Comparison of ENCODE assay signal across 22 cellular contexts in genomic region chr11:113651018-113651417, GRCh38. TPM values are rescaled to one million over a fixed set of nuclear protein-coding genes. Genes with fewer than 3 reads are reported as not detected.
"Had no signal": no experiment of that assay in that cellular context is flagged by ENCODE, and none has a peak within 500 bp of the region (broad histone marks: within the 10 kb centered on the region; RNA-seq: fewer than 3 reads in every experiment).

No MANE protein-coding gene starts in this region.

- H3K4me1 ChIP-seq: esophagus muscularis mucosa, gastrocnemius medialis, heart right ventricle, right atrium auricular region, sigmoid colon, testis, transverse colon, uterus had no signal

- H3K36me3 ChIP-seq: esophagus muscularis mucosa, gastrocnemius medialis, heart right ventricle, neutrophil, right atrium auricular region, sigmoid colon, transverse colon, uterus had no signal

- H3K4me3 ChIP-seq: esophagus muscularis mucosa, gastrocnemius medialis, heart right ventricle, right atrium auricular region, sigmoid colon, skin epidermis, testis, transverse colon, uterus had no signal

- H3K9me3 ChIP-seq: gastrocnemius medialis, neutrophil, right atrium auricular region, testis, transverse colon, uterus had no signal

- DNase-seq: effector memory CD4-positive, alpha-beta T cell; gastrocnemius medialis; heart right ventricle; hypothalamus; kidney glomerular epithelial cell; mammary epithelial cell; naive thymus-derived CD4-positive, alpha-beta T cell; sigmoid colon; stimulated activated CD4-positive, alpha-beta T cell treated with anti-CD3 and anti-CD28 coated beads, Interleukin-2, amount 100 ng/mL, for 24 hours; stimulated activated CD4-positive, alpha-beta T cell treated with anti-CD3 and anti-CD28 coated beads, Interleukin-4, amount 100 ng/mL, for 4 hours; stimulated activated naive B cell treated with anti-CD40 and anti-IgM and Interleukin-4, amounts not matched to agents 10 μg/mL and 1 μg/mL and 100 μg/mL, for 72 hours; stimulated activated naive CD8-positive, alpha-beta T cell treated with anti-CD3 and anti-CD28 coated beads, Interleukin-15, amount 100 ng/mL, for 72 hours; testis; transverse colon; uterus had no signal

- H3K27me3 ChIP-seq: esophagus muscularis mucosa, gastrocnemius medialis, heart right ventricle, neutrophil, right atrium auricular region, sigmoid colon, testis, transverse colon, uterus had no signal

- FAIRE-seq: islet of Langerhans had no signal

- H3K27ac ChIP-seq: epithelial cell of prostate, esophagus muscularis mucosa, gastrocnemius medialis, heart right ventricle, neutrophil, right atrium auricular region, sigmoid colon, skin epidermis, testis, transverse colon, uterus had no signal

RNA-seq across cellular contexts. Expression of gene TMPRSS5, which starts 55.1 kb away (rescaled TPM):
- total RNA-seq: mononuclear cell had no signal
